Comparison of ENCODE assay signal across 1 cellular context in the genomic region with DNA sequence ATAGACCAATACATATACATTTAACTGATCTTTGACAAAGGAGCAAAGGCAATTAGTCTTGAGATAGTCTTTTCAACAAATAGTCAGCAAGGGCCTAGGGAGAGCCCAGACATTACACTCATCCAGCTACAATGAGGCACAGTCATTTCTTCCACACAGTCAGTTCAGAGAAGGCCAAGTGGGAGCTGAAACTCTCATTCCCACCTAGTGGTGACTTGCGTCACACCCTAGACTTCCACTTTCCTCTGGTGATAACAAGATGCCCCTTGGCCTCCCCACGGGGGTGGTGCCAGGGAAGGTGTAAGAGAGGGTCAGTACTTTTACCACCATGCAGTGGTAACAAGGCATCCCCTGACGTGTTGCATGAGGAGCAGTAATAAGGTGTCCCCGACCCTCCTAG.
TF ChIP-seq lines count a peak whose summit lies in the region.

No MANE protein-coding gene starts in this region.

TF ChIP-seq in K562, 482 proteins besides CTCF, POLR2A, EP300 and RAD21:
- TF ChIP-seq ZMIZ1 (IDR thresholded peaks at IDR 0.05; ENCODE audit: low read depth in 2 of 2, low read length in 2 of 2) (no peak), MAFF (IDR thresholded peaks at IDR 0.05; ENCODE audit: low read length) (no peak)
- TF ChIP-seq, protein P1, sequence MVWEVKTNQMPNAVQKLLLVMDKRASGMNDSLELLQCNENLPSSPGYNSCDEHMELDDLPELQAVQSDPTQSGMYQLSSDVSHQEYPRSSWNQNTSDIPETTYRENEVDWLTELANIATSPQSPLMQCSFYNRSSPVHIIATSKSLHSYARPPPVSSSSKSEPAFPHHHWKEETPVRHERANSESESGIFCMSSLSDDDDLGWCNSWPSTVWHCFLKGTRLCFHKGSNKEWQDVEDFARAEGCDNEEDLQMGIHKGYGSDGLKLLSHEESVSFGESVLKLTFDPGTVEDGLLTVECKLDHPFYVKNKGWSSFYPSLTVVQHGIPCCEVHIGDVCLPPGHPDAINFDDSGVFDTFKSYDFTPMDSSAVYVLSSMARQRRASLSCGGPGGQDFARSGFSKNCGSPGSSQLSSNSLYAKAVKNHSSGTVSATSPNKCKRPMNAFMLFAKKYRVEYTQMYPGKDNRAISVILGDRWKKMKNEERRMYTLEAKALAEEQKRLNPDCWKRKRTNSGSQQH (CRISPR knock-in tag; IDR thresholded peaks at IDR 0.05), result no peak
